Comparison of ENCODE assay signal across 8 cellular contexts in genomic region chr20:22851679-22852346, GRCh38.
A peak's percentile ranks its signal among the peaks of the same experiment; 100 is the strongest.
DNase-seq lines count a peak whose midpoint lies in the region; ATAC-seq and TF ChIP-seq lines count a peak whose summit lies in the region.
"Not testable (repeated sequence)": the region's sequence is repeated elsewhere in the genome, so short reads cannot be mapped to it uniquely, and the experiment has no call there.

No MANE protein-coding gene starts in this region.

- H3K36me3 ChIP-seq in endodermal cell (ENCODE audit: control insufficient read depth, insufficient read depth, low read length); hepatocyte (replicated peaks; ENCODE audit: insufficient read depth, low read depth); neural cell (ENCODE audit: insufficient read depth, low read length); upper lobe of right lung: not testable (repeated sequence)

- not testable (repeated sequence) for H3K36me3 Mint-ChIP-seq in WTC11; endodermal cell (ENCODE audit: low read depth)

- not testable (repeated sequence) for H3K9ac ChIP-seq in endodermal cell (ENCODE audit: extremely low read depth, low read length, poor library complexity, severe bottlenecking); neural cell (ENCODE audit: low read length)

- not testable (repeated sequence) for TF ChIP-seq EP300 in neural cell (conservative IDR thresholded peaks at IDR 0.05; ENCODE audit: poor library complexity, severe bottlenecking)

- CTCF ChIA-PET in WTC11 (lab: Charles Lee): interaction anchor here (0.5 to 2.3 kb wide), 56 partner anchors 9 to 517 kb away, joined by 3 to 28 read pairs (median 4); partner anchors contain the start of gene THBD

- peak; percentile 34 for DNase-seq in Daoy (ENCODE audit: low read depth)
- peak in 1 of 2 experiments; percentile 17 for DNase-seq in HL-60 (ENCODE audit: low read depth in 1 of 2, low spot score in 1 of 2)
- peak; percentile 35 for DNase-seq in NCI-H82 (lab: John Stamatoyannopoulos, UW)
- peak; percentile 79 for DNase-seq in WTC11 (ENCODE audit: low spot score)
- DNase-seq in endodermal cell: peak; percentile 90
- peak; percentile 67 for DNase-seq in hepatocyte (ENCODE audit: low spot score)
- DNase-seq in upper lobe of right lung: not testable (repeated sequence)

- not testable (repeated sequence) for H3K4me1 Mint-ChIP-seq in WTC11
- H3K4me1 Mint-ChIP-seq in endodermal cell: peaks cover 14% of the 10 kb centered on the region

- H3K27me3 Mint-ChIP-seq in WTC11 (ENCODE audit: low read depth): peaks cover 24% of the 10 kb centered on the region
- peaks cover 20% of the 10 kb centered on the region for H3K27me3 Mint-ChIP-seq in endodermal cell (ENCODE audit: insufficient read depth)

- H3K4me3 ChIP-seq in HL-60 (replicated peaks; ENCODE audit: insufficient read depth, low read length); endodermal cell (ENCODE audit: low read length); hepatocyte; neural cell (ENCODE audit: low read length); upper lobe of right lung: not testable (repeated sequence)

- H3K4me3 Mint-ChIP-seq in WTC11, endodermal cell: not testable (repeated sequence)

- intact Hi-C loops in upper lobe of right lung (cut with DNase I): not testable (repeated sequence)

- not testable (repeated sequence) for H3F3A ChIP-seq in neural cell (ENCODE audit: insufficient read depth, low read length, poor library complexity, severe bottlenecking)

- not testable (repeated sequence) for H2AFZ ChIP-seq in hepatocyte; neural cell (ENCODE audit: low read depth, low read length)

- not testable (repeated sequence) for H3K4me2 ChIP-seq in hepatocyte; neural cell (ENCODE audit: low read length)

- not testable (repeated sequence) for H3K79me2 ChIP-seq in hepatocyte; neural cell (replicated peaks; ENCODE audit: insufficient read depth, low read length)

- not testable (repeated sequence) for H3K27ac ChIP-seq in HL-60 (replicated peaks); endodermal cell (ENCODE audit: low read depth, low read length); hepatocyte; neural cell (ENCODE audit: low read length); upper lobe of right lung

- peaks cover 10% of the 10 kb centered on the region for H3K4me1 ChIP-seq in endodermal cell (ENCODE audit: control insufficient read depth, insufficient read depth, low read length)
- not testable (repeated sequence) for H3K4me1 ChIP-seq in hepatocyte (ENCODE audit: insufficient read depth); upper lobe of right lung

- H3K27ac Mint-ChIP-seq in WTC11, endodermal cell: not testable (repeated sequence)

- not testable (repeated sequence) for H3K27me3 ChIP-seq in HL-60 (ENCODE audit: insufficient read depth, poor library complexity, severe bottlenecking); endodermal cell (ENCODE audit: control insufficient read depth, insufficient read depth, low read length, poor library complexity, severe bottlenecking); hepatocyte; neural cell (ENCODE audit: insufficient read depth, low read depth, low read length); upper lobe of right lung

- not testable (repeated sequence) for H3K9me2 ChIP-seq in hepatocyte (replicated peaks; ENCODE audit: insufficient read depth); neural cell (ENCODE audit: insufficient read depth, low read length)

- not testable (repeated sequence) for H4K20me1 ChIP-seq in hepatocyte (ENCODE audit: insufficient read depth, poor library complexity, severe bottlenecking); neural cell (ENCODE audit: insufficient read depth)

- peaks cover 16% of the 10 kb centered on the region for H3K9me3 Mint-ChIP-seq in WTC11
- H3K9me3 Mint-ChIP-seq in endodermal cell: peaks cover 36% of the 10 kb centered on the region

- POLR2A ChIA-PET in WTC11 (lab: Charles Lee): not testable (repeated sequence)

- WGBS in endodermal cell (ENCODE audit: insufficient coverage in 1 of 2, insufficient read length in 1 of 2), 2 experiments: 14 to 22% methylated on average over 1 to 3 of the region's 3 CpGs
- 16% methylated on average over 3 of the region's 3 CpGs for WGBS in hepatocyte (ENCODE audit: low lambda C conversion rate, missing lambda C conversion rate)

- peaks cover 16% of the 10 kb centered on the region for H3K9me3 ChIP-seq in endodermal cell (ENCODE audit: control insufficient read depth, low read length)
- H3K9me3 ChIP-seq in hepatocyte (ENCODE audit: low read depth); neural cell (ENCODE audit: low read length); upper lobe of right lung: not testable (repeated sequence)

- peak; percentile 94 for ATAC-seq in WTC11
- ATAC-seq in upper lobe of right lung: peak; percentile 55

- peak; percentile 20 for TF ChIP-seq CTCF in HL-60 (IDR thresholded peaks at IDR 0.05; ENCODE audit: insufficient read depth, low read length)
- TF ChIP-seq CTCF in WTC11 (IDR thresholded peaks at IDR 0.05): peak; percentile 85
- TF ChIP-seq CTCF in endodermal cell (conservative IDR thresholded peaks at IDR 0.05): peak; percentile 95
- peak; percentile 60 for TF ChIP-seq CTCF in hepatocyte (IDR thresholded peaks at IDR 0.05; ENCODE audit: poor library complexity)
- TF ChIP-seq CTCF in neural cell (IDR thresholded peaks at IDR 0.05; ENCODE audit: poor library complexity, severe bottlenecking): peak; percentile 51
- peak; percentile 67 for TF ChIP-seq CTCF in upper lobe of right lung (IDR thresholded peaks at IDR 0.05)

- peak; percentile 43 for TF ChIP-seq RAD21 in neural cell (conservative IDR thresholded peaks at IDR 0.05)

Comparison
In these comparisons a context has a peak if more than half of its experiments do, and no peak if none do; other contexts are left out.
1. CTCF ChIP-seq: peak in every context shown above with its lines; median percentile 95 in endodermal cell; 85 in WTC11; 67 in upper lobe of right lung; 60 in hepatocyte; 51 in neural cell; 20 in HL-60.